ENCODE assay signal across 10 cellular contexts in the genomic region with DNA sequence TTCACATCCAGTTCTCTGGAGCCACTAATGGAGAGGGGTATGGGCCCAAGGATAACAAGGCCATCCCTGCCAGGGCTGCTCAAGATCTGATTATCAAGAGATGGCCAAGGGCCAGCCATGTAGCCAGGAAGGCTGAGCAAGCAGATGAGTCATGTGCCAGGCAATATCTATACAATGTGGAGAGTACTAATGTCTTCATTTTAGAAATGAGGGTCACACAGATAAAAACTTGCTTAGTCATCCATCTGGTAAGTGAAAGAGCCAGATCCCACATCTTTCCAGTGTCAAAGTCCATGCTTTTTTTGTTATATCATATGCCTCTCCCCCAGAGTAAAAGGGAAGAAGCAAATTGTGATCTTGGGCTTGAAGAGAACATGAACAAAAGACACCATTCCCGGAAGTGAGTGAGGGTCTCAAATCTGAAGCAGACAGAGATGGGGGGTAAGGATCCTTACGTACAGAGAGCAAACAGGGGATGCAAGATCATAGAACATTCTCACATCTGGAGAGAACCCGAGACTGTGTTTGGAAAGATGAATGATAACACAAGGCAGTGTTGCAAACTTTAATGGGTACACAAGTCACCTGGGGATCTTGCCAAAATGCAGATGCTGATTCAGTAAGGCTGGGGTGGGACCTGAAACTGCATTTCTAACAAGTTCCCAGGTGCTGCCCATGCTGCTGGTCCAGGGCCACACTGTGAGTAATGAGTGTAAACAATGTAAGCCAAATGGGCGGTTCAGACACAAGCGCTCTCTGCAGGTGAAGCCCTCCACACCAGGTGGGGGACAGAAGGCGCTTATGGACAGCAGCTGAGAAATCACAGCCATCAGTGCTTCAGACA. TPM values are rescaled to one million over a fixed set of nuclear protein-coding genes. Genes with fewer than 3 reads are reported as not detected.
DNase-seq lines count a peak whose midpoint lies in the region; ATAC-seq and TF ChIP-seq lines count a peak whose summit lies in the region.
"Had no signal": no experiment of that assay in that cellular context is flagged by ENCODE, and none has a peak within 500 bp of the region (broad histone marks: within the 10 kb centered on the region; RNA-seq: fewer than 3 reads in every experiment).

No MANE protein-coding gene starts in this region.

- H3F3A ChIP-seq in PC-3 (ENCODE audit: low read length, unreplicated experiment) = peaks cover 4% of the 10 kb centered on the region

- DNase-seq in GM04503 (ENCODE audit: low read depth) (peak; percentile 80), PC-3 (peak; percentile 96), prostate gland (ENCODE audit: low spot score) (peak; percentile 40), hypothalamus (lab: John Stamatoyannopoulos, UW) (no peak)
- DNase-seq in activated CD4-positive, alpha-beta memory T cell treated with anti-CD3 and anti-CD28 coated beads for 36 hours = no peak
- DNase-seq in stimulated activated CD8-positive, alpha-beta memory T cell treated with anti-CD3 and anti-CD28 coated beads, Interleukin-4, amount 100 ng/mL, for 48 hours = no peak
- DNase-seq: left cardiac atrium had no signal

- intact Hi-C loops in PC-3 (cut with micrococcal nuclease) (loop anchor here (1.0 kb wide), 1 partner anchor 11 kb away; no protein-coding TSS in a partner anchor), prostate gland (cut with DNase I) (no loop called here)
- intact Hi-C loops in activated CD4-positive, alpha-beta memory T cell treated with anti-CD3 and anti-CD28 coated beads for 36 hours (cut with micrococcal nuclease) = no loop called here

- TF ChIP-seq CTCF in PC-3 (conservative IDR thresholded peaks at IDR 0.05; ENCODE audit: low read depth, low read length) (peak; percentile 28; the same call in 1 of the 2 replicates), prostate gland (IDR thresholded peaks at IDR 0.05) (no peak)

- no peaks in the 10 kb centered on the region for H3K36me3 Mint-ChIP-seq in activated CD4-positive, alpha-beta memory T cell treated with anti-CD3 and anti-CD28 coated beads for 36 hours
- H3K36me3 Mint-ChIP-seq: activated naive CD4-positive, alpha-beta T cell treated with anti-CD3 and anti-CD28 coated beads, Interleukin-2, amount 50 U/mL, for 72 hours had no signal

- no peaks in the 10 kb centered on the region for H3K79me2 ChIP-seq in PC-3 (ENCODE audit: low read length)

- H4K20me1 ChIP-seq in PC-3 (ENCODE audit: low read length) = no peaks in the 10 kb centered on the region

- peak overlapping the region; percentile 27; the same call in 1 of the 2 replicates for H2AFZ ChIP-seq in PC-3 (ENCODE audit: low read length)

- CTCF ChIA-PET in PC-3 (lab: Charles Lee) = no interaction called here
- CTCF ChIA-PET in activated CD4-positive, alpha-beta memory T cell treated with anti-CD3 and anti-CD28 coated beads for 36 hours (lab: Charles Lee) = no interaction called here

- H3K4me2 ChIP-seq in PC-3 (ENCODE audit: low read length) = peak overlapping the region; percentile 68

- no peaks in the 10 kb centered on the region for H3K4me1 Mint-ChIP-seq in activated CD4-positive, alpha-beta memory T cell treated with anti-CD3 and anti-CD28 coated beads for 36 hours (ENCODE audit: low read depth)

- H3K4me3 ChIP-seq in PC-3 (ENCODE audit: low read length) = peak overlapping the region; percentile 40; the same call in 1 of the 2 replicates
- H3K4me3 ChIP-seq in prostate gland = no peak overlapping the region

- no peaks in the 10 kb centered on the region for H3K36me3 ChIP-seq in PC-3 (ENCODE audit: low read depth, low read length)
- H3K36me3 ChIP-seq in prostate gland = no peaks in the 10 kb centered on the region

- H3K9ac ChIP-seq in PC-3 (ENCODE audit: low read length) = peak overlapping the region; percentile 76

- H3K27me3 ChIP-seq in PC-3 (ENCODE audit: low read length) = no peaks in the 10 kb centered on the region
- no peaks in the 10 kb centered on the region for H3K27me3 ChIP-seq in prostate gland (replicated peaks; ENCODE audit: insufficient read depth)

- H3K9me2 ChIP-seq in PC-3 (replicated peaks; ENCODE audit: low read length) = no peaks in the 10 kb centered on the region

- BruUV-seq in PC-3 (replicated peaks; lab: Mats Ljungman, UMichigan) = no TSS peak

- POLR2A ChIA-PET in PC-3 (lab: Charles Lee; ENCODE audit: unreplicated experiment) = no interaction called here
- POLR2A ChIA-PET in activated CD4-positive, alpha-beta memory T cell treated with anti-CD3 and anti-CD28 coated beads for 36 hours (lab: Charles Lee) = no interaction called here

- no peak for TF ChIP-seq POLR2A in prostate gland (IDR thresholded peaks at IDR 0.05)

- H3K27me3 Mint-ChIP-seq in activated CD4-positive, alpha-beta memory T cell treated with anti-CD3 and anti-CD28 coated beads for 36 hours = peaks cover 13% of the 10 kb centered on the region

- ATAC-seq in PC-3 (peak; percentile 89), esophagus mucosa (peak; percentile 86), HG02884 (IDR thresholded peaks at IDR 0.05; ENCODE audit: unreplicated experiment) (no peak)
- ATAC-seq: activated naive CD4-positive, alpha-beta T cell treated with anti-CD3 and anti-CD28 coated beads, Interleukin-2, amount 50 U/mL, for 72 hours had no signal

- H3K9me3 Mint-ChIP-seq in activated CD4-positive, alpha-beta memory T cell treated with anti-CD3 and anti-CD28 coated beads for 36 hours = no peaks in the 10 kb centered on the region

- H3K27ac ChIP-seq in PC-3 (ENCODE audit: low read length) (peak overlapping the region; percentile 97), prostate gland (no peak overlapping the region)

- 63% methylated on average over 6 of the region's 6 CpGs for WGBS in prostate gland

- H3K4me3 Mint-ChIP-seq in activated CD4-positive, alpha-beta memory T cell treated with anti-CD3 and anti-CD28 coated beads for 36 hours = no peak overlapping the region

- no peaks in the 10 kb centered on the region for H3K9me3 ChIP-seq in PC-3 (ENCODE audit: low read length)
- no peaks in the 10 kb centered on the region for H3K9me3 ChIP-seq in prostate gland

- H3K27ac Mint-ChIP-seq in activated CD4-positive, alpha-beta memory T cell treated with anti-CD3 and anti-CD28 coated beads for 36 hours = no peak overlapping the region

- H3K4me1 ChIP-seq in PC-3 (ENCODE audit: insufficient read depth, low read length) = peaks cover 28% of the 10 kb centered on the region
- H3K4me1 ChIP-seq in prostate gland (replicated peaks) = no peaks in the 10 kb centered on the region

RNA-seq across cellular contexts. Expression of a gene that starts 20.0 kb away (rescaled TPM):
- total RNA-seq in PC-3 (2014; rRNA removed) = not detected in 2 replicates
- total RNA-seq in esophagus mucosa = not detected
- 10 to 100 TPM in 1 of 2 donors, not detected in 1; 20.2 TPM for total RNA-seq in prostate gland
- total RNA-seq in activated CD4-positive, alpha-beta memory T cell treated with anti-CD3 and anti-CD28 coated beads for 36 hours = not detected
- total RNA-seq: activated naive CD4-positive, alpha-beta T cell treated with anti-CD3 and anti-CD28 coated beads, Interleukin-2, amount 50 U/mL, for 72 hours; left cardiac atrium had no signal

Comparison
In these comparisons a context has a peak if more than half of its experiments do, and no peak if none do; other contexts are left out.
1. DNase-seq: peak in GM04503 (single experiment), PC-3 (single experiment) and prostate gland (single experiment); none in hypothalamus (0 of 51), activated CD4-positive, alpha-beta memory T cell treated with anti-CD3 and anti-CD28 coated beads for 36 hours (single experiment) and stimulated activated CD8-positive, alpha-beta memory T cell treated with anti-CD3 and anti-CD28 coated beads, Interleukin-4, amount 100 ng/mL, for 48 hours (single experiment).